In the genomic region with DNA sequence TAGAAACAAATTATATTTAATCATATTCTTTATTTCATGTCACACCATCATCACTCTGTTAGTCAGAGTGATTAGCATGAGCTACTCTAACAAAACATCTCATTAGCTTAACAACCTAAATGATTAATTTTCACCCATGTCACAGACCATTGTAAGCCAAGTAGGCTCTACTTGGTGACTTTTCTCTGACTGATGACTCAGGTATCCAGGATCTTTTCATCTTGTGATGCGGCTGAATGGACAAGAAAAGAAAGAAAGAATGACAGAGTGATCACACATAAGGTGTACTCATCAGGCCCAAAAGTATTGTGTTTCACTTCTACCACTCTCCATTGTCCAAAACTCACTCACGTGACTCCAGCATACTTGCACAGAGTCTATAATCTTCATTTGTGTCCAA, we compare ENCODE assay signal across 17 cellular contexts.
"Had no signal": no experiment of that assay in that cellular context is flagged by ENCODE, and none has a peak within 500 bp of the region (broad histone marks: within the 10 kb centered on the region; RNA-seq: fewer than 3 reads in every experiment).

No MANE protein-coding gene starts in this region.

- ATAC-seq: activated T-cell treated with anti-CD3 and anti-CD28 coated beads, Interleukin-2, amount 50 U/mL, for 72 hours; left lung had no signal

- H3K36me3 ChIP-seq: ascending aorta, left lung, thyroid gland had no signal

- H3K9me3 ChIP-seq: ascending aorta, left lung, thyroid gland had no signal

- H3K27me3 ChIP-seq: ascending aorta, left lung, thyroid gland had no signal

- H3K4me3 ChIP-seq: ascending aorta, left lung, thyroid gland had no signal

- FAIRE-seq: islet of Langerhans had no signal

- H3K27ac ChIP-seq: ascending aorta, left lung, thyroid gland, VCaP had no signal

- H3K4me1 ChIP-seq: ascending aorta, left lung, thyroid gland had no signal

- DNase-seq: activated CD4-positive, alpha-beta T cell treated with anti-CD3 and anti-CD28 coated beads, Interleukin-2, amount 50 U/mL, for 4 hours; activated effector memory CD4-positive, alpha-beta T cell treated with anti-CD3 and anti-CD28 coated beads, Interleukin-2, amount 50 U/mL, for 16 hours; activated naive CD4-positive, alpha-beta T cell treated with anti-CD3 and anti-CD28 coated beads, Interleukin-2, amount 50 U/mL, for 16 hours; activated T-cell treated with anti-CD3 and anti-CD28 coated beads, Interleukin-2, amount 50 U/mL, for 72 hours; hippocampal formation; left lung; nephron progenitor cell; occipital lobe; posterior cingulate gyrus; retina; stimulated activated CD4-positive, alpha-beta T cell treated with anti-CD3 and anti-CD28 coated beads, Interleukin-12 subunit alpha, Interleukin-12 subunit beta, amount 100 ng/mL, for 4 hours; stimulated activated CD4-positive, alpha-beta T cell treated with anti-CD3 and anti-CD28 coated beads, Interleukin-1b, Interleukin-23, amount 100 ng/mL, for 48 hours; stimulated activated naive CD4-positive, alpha-beta T cell treated with Interleukin-2 at 50 U/mL for 16 hours; thyroid gland had no signal
